ENCODE assay signal across 8 cellular contexts in genomic region chr3:9769426-9770275, GRCh38. TPM values are rescaled to one million over a fixed set of nuclear protein-coding genes. Genes with fewer than 3 reads are reported as not detected.
DNase-seq lines count a peak whose midpoint lies in the region; ATAC-seq, FAIRE-seq and TF ChIP-seq lines count a peak whose summit lies in the region.

TSS of gene CAMK1 (minus strand) at chr3:9769947. CDS start at chr3:9767749, 2,198 bp downstream.

- intact Hi-C loops in heart right ventricle (cut with DNase I) (no loop called here), pancreas (cut with DNase I) (no loop called here), uterus (cut with DNase I; ENCODE audit: low total_unique reads) (no loop called here)

- H3K4me3 ChIP-seq in heart right ventricle (peak within 1 kb of the TSS; percentile 58 to 91 (median 80)), pancreas (peak within 1 kb of the TSS; percentile 40 to 63 (median 48)), uterus (peak within 1 kb of the TSS; percentile 62 to 84)

- peaks cover 0 to 18% (median 0%) of the 10 kb centered on the region in 9 donors for H3K36me3 ChIP-seq in heart right ventricle
- H3K36me3 ChIP-seq in pancreas = no peaks in the 10 kb centered on the region
- no peaks in the 10 kb centered on the region for H3K36me3 ChIP-seq in uterus

- peak; percentile 80 to 91 for TF ChIP-seq POLR2A in uterus (IDR thresholded peaks at IDR 0.05)

- 4% methylated on average over 44 to 49 of the region's 49 CpGs for WGBS in heart right ventricle, 2 donors
- WGBS in pancreas, 2 donors = 4 to 5% methylated on average over 41 to 49 of the region's 49 CpGs

- no peak for FAIRE-seq in pancreas (lab: Jason Lieb, UNC)

- H3K27me3 ChIP-seq in heart right ventricle (no peaks in the 10 kb centered on the region), pancreas (no peaks in the 10 kb centered on the region), uterus (no peaks in the 10 kb centered on the region)

- H3K27ac ChIP-seq in heart right ventricle = peak within 1 kb of the TSS; percentile 70 to 91 (median 86)
- peak within 1 kb of the TSS; percentile 49 to 77 (median 66) for H3K27ac ChIP-seq in pancreas
- peak within 1 kb of the TSS; percentile 95 to 98 for H3K27ac ChIP-seq in uterus

- H3K9me3 ChIP-seq in heart right ventricle (no peaks in the 10 kb centered on the region), pancreas (no peaks in the 10 kb centered on the region), uterus (no peaks in the 10 kb centered on the region)

- DNase-seq in NCI-H1417 (lab: John Stamatoyannopoulos, UW) (peak; percentile 1 to 51 (median 44)), NCI-H1417 treated with DMSO at 0.1 percent for 48 hours (lab: John Stamatoyannopoulos, UW) (no peak), T follicular helper cell (ENCODE audit: low read depth) (peak; percentile 36), amygdala (lab: John Stamatoyannopoulos, UW) (peak in 46 of 56 donors; percentile 31 to 83 (median 62)), heart right ventricle (peak; percentile 80 to 88), pancreas (peak; percentile 71 to 92 (median 82)), uterus (peak; percentile 85 to 88)

- H3K4me1 ChIP-seq in heart right ventricle (peaks cover 10 to 50% (median 42%) of the 10 kb centered on the region in 9 donors), pancreas (peaks cover 3 to 9% (median 5%) of the 10 kb centered on the region in 3 donors), uterus (peaks cover 0 to 9% of the 10 kb centered on the region in 2 donors)

- ATAC-seq in HG03378 (IDR thresholded peaks at IDR 0.05; ENCODE audit: unreplicated experiment) = peak; percentile 50
- peak; percentile 92 to 94 (median 93) for ATAC-seq in heart right ventricle
- peak; percentile 91 to 97 (median 94) for ATAC-seq in pancreas

- TF ChIP-seq CTCF in heart right ventricle (IDR thresholded peaks at IDR 0.05) (no peak), pancreas (IDR thresholded peaks at IDR 0.05) (no peak), uterus (IDR thresholded peaks at IDR 0.05) (no peak)

RNA-seq across cellular contexts. Expression of gene CAMK1, which starts in this region (rescaled TPM):
- total RNA-seq in heart right ventricle = 10 to 100 TPM in 4 of 10 donors, 1 to 10 TPM in 6; 6.2 to 19.5 (median 8.3) TPM
- polyA plus RNA-seq in heart right ventricle = 10 to 100 TPM; 18.3 to 27.1 TPM
- 10 to 100 TPM in 1 of 6 donors, 1 to 10 TPM in 5; 2.0 to 12.8 (median 4.4) TPM for total RNA-seq in pancreas
- polyA plus RNA-seq in pancreas = 10 to 100 TPM; 20.5 to 23.7 TPM
- 10 to 100 TPM; 19.1 to 63.0 (median 56.7) TPM for total RNA-seq in uterus
